In genomic region chr6:170423030-170423429, GRCh38 we compare ENCODE assay signal across 1 cellular context.
TF ChIP-seq lines count a peak whose summit lies in the region.

No MANE protein-coding gene starts in this region.

TF ChIP-seq in H1, 55 proteins besides CTCF, POLR2A, EP300 and RAD21:
- TF ChIP-seq TEAD4 (IDR thresholded peaks at IDR 0.05; ENCODE audit: low read depth, low read length): no peak
- TF ChIP-seq EGR1 (IDR thresholded peaks at IDR 0.05; ENCODE audit: borderline replicate concordance, low read depth, low read length): no peak
- no peak for TF ChIP-seq ATF3 (IDR thresholded peaks at IDR 0.05; ENCODE audit: insufficient read depth, low read depth, low read length)
- TF ChIP-seq TBP (IDR thresholded peaks at IDR 0.05; ENCODE audit: low read depth, low read length): peak; percentile 87
- no peak for TF ChIP-seq USF2 (IDR thresholded peaks at IDR 0.05; ENCODE audit: low read length)
- no peak for TF ChIP-seq BRCA1 (IDR thresholded peaks at IDR 0.05; ENCODE audit: low read depth, low read length)
- no peak for TF ChIP-seq MAX (IDR thresholded peaks at IDR 0.05)
- TF ChIP-seq CREB1 (IDR thresholded peaks at IDR 0.05): no peak
- TF ChIP-seq KDM5A (IDR thresholded peaks at IDR 0.05; ENCODE audit: low read length): no peak
- peak; percentile 79 for TF ChIP-seq GABPA (IDR thresholded peaks at IDR 0.05; ENCODE audit: borderline replicate concordance, insufficient read depth, low read length)
